10 cellular contexts compared by ENCODE assay signal in the genomic region with DNA sequence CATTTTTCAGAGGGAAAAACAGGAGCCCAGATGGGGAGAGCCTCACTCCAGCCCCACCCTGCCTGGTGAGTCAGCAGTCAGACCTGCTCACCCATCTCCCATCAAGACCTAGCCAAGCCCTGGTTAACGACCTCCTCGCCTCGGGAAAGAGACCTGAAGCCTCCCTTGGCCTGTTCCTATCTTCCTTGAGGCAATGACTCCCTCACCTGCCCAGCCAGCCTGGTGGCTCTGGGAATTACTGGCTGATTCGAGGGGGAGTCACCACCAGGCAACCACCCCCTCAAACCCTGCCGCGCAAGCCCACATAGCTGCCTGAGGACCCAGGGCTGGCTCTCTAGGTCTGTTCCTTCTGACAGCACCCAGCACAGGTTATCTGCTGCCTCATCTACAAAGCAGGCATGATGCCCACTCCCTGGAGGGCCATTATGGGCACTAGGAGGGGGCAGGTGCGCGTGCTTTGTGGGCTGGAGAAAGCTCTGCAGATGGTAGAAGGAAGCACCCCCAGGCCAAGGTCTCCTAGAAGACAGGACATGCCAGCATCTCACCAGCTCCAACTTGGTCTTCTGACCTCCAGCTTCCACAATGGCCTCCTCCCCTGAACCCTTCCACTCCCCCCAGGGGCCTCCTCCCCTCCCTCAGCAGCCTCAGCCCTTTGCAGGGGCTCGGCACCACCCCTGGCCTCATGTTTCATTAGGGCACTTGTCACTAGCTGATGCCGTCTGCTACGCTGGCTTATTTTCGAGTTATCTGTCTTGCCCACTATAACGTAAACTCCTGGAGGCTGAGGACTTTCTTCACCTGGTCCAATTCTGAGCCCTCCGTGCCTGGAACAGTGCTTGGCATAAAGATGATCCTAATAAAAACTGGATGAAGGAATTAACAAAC. TPM values are rescaled to one million over a fixed set of nuclear protein-coding genes. Genes with fewer than 3 reads are reported as not detected.
DNase-seq lines count a peak whose midpoint lies in the region; ATAC-seq lines count a peak whose summit lies in the region.
"Had no signal": no experiment of that assay in that cellular context is flagged by ENCODE, and none has a peak within 500 bp of the region (broad histone marks: within the 10 kb centered on the region; RNA-seq: fewer than 3 reads in every experiment).

No MANE protein-coding gene starts in this region.

- DNase-seq in NCI-H2196 (lab: John Stamatoyannopoulos, UW; ENCODE audit: unreplicated experiment): peak; percentile 30
- DNase-seq in NCI-H2196 treated with DMSO at 0.1 percent for 48 hours (lab: John Stamatoyannopoulos, UW; ENCODE audit: unreplicated experiment): no peak
- DNase-seq in SJSA1 (ENCODE audit: low read depth in 1 of 2, low spot score in 2 of 2): no peak
- DNase-seq in epithelial cell of prostate (ENCODE audit: low read depth, low spot score): peak; percentile 41
- no peak for DNase-seq in NCI-H748 (lab: John Stamatoyannopoulos, UW; ENCODE audit: unreplicated experiment)
- DNase-seq in NCI-H2227 treated with DMSO at 0.1 percent for 48 hours (lab: John Stamatoyannopoulos, UW): no peak
- DNase-seq in effector CD8-positive, alpha-beta T cell (lab: John Stamatoyannopoulos, UW): no peak
- DNase-seq: Right ventricle myocardium superior had no signal

- no peak overlapping the region for H3K4me3 ChIP-seq in SJSA1

- H3K4me3 Mint-ChIP-seq in stimulated activated memory B cell treated with anti-CD40 and anti-IgM and Interleukin-4, amounts not matched to agents 10 μg/mL and 1 μg/mL and 100 μg/mL, for 72 hours: no peak overlapping the region
- H3K4me3 Mint-ChIP-seq: neural crest cell had no signal

- H3K36me3 Mint-ChIP-seq in stimulated activated memory B cell treated with anti-CD40 and anti-IgM and Interleukin-4, amounts not matched to agents 10 μg/mL and 1 μg/mL and 100 μg/mL, for 72 hours: peaks cover 65% of the 10 kb centered on the region

- peak overlapping the region; percentile 67 for H3K27ac ChIP-seq in SJSA1
- peak overlapping the region; percentile 92 for H3K27ac ChIP-seq in epithelial cell of prostate

- H3K27ac Mint-ChIP-seq in stimulated activated memory B cell treated with anti-CD40 and anti-IgM and Interleukin-4, amounts not matched to agents 10 μg/mL and 1 μg/mL and 100 μg/mL, for 72 hours: peak overlapping the region; percentile 38

- H3K27me3 ChIP-seq in SJSA1 (replicated peaks): no peaks in the 10 kb centered on the region

- H3K4me1 ChIP-seq in SJSA1 (replicated peaks): peaks cover 32% of the 10 kb centered on the region

- H3K9me3 ChIP-seq in SJSA1 (replicated peaks): no peaks in the 10 kb centered on the region; the same call in 1 of the 2 replicates

- no peak for ATAC-seq in stimulated activated memory B cell treated with anti-CD40 and anti-IgM and Interleukin-4, amounts not matched to agents 10 μg/mL and 1 μg/mL and 100 μg/mL, for 72 hours

- no peaks in the 10 kb centered on the region for H3K27me3 Mint-ChIP-seq in stimulated activated memory B cell treated with anti-CD40 and anti-IgM and Interleukin-4, amounts not matched to agents 10 μg/mL and 1 μg/mL and 100 μg/mL, for 72 hours

- no peaks in the 10 kb centered on the region for H3K9me3 Mint-ChIP-seq in stimulated activated memory B cell treated with anti-CD40 and anti-IgM and Interleukin-4, amounts not matched to agents 10 μg/mL and 1 μg/mL and 100 μg/mL, for 72 hours
- H3K9me3 Mint-ChIP-seq: neural crest cell had no signal

- peaks cover 37% of the 10 kb centered on the region for H3K4me1 Mint-ChIP-seq in stimulated activated memory B cell treated with anti-CD40 and anti-IgM and Interleukin-4, amounts not matched to agents 10 μg/mL and 1 μg/mL and 100 μg/mL, for 72 hours
- H3K4me1 Mint-ChIP-seq: neural crest cell had no signal

- peaks cover 43% of the 10 kb centered on the region for H3K36me3 ChIP-seq in SJSA1

RNA-seq across cellular contexts. Expression of gene DEDD2, which starts 10.4 kb away (rescaled TPM):
- 15.9 and 16.9 TPM in 2 replicates for total RNA-seq in SJSA1 (2014; rRNA removed; shearing (Covaris generic))

RNA-seq across cellular contexts. Expression of gene ZNF526, which starts 13.0 kb away (rescaled TPM):
- 5.0 and 10.5 TPM in 2 replicates for total RNA-seq in SJSA1 (2014; rRNA removed; shearing (Covaris generic))

RNA-seq across cellular contexts. Expression of gene GSK3A, which starts 35.3 kb away (rescaled TPM):
- total RNA-seq in SJSA1 (2014; rRNA removed; shearing (Covaris generic)): 23.2 and 26.7 TPM in 2 replicates

RNA-seq across cellular contexts. Expression of gene ERF, which starts 47.8 kb away (rescaled TPM):
- 11.0 and 32.6 TPM in 2 replicates for total RNA-seq in SJSA1 (2014; rRNA removed; shearing (Covaris generic))

Comparison
In these comparisons a context has a peak if more than half of its experiments do, and no peak if none do; other contexts are left out.
1. DNase-seq: peak in NCI-H2196 (single experiment) and epithelial cell of prostate (single experiment); none in NCI-H2196 treated with DMSO at 0.1 percent for 48 hours (single experiment), SJSA1 (0 of 2), NCI-H748 (single experiment), NCI-H2227 treated with DMSO at 0.1 percent for 48 hours (single experiment) and effector CD8-positive, alpha-beta T cell (single experiment).